8 cellular contexts compared by ENCODE assay signal in the genomic region with DNA sequence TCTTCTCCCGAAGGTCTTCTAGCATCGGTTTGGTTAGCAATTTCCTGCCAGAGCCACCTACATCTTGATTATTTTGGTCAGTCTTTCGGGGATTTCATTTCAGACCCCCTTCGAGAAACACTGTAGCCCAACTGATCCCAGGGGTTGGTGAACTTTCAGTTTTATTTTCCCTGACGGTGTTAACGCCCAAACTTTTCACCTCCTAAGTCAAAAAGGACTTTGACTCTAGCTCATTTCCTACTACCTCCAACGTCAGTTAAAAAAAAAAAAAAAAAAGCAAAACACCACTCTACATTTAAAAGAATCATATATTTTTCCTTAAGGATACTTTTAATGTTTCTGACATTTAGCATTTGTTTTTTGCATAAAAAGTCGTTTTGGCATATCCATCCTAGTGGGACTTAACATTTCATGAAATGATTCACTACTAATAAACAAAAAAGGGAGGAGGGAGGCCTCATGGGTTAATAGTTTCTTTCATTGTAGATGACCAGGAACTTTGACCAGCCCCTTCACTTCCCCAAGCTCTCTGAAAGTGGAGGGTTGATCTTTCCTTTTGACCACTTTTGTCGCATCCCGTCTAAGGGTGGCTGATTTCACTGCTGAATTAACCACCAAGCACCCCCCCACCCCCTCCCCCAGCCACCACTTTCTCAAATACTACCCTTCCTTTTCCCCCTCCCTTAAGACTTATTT. TPM values are rescaled to one million over a fixed set of nuclear protein-coding genes. Genes with fewer than 3 reads are reported as not detected.
A peak's percentile ranks its signal among the peaks of the same experiment; 100 is the strongest.
DNase-seq lines count a peak whose midpoint lies in the region; ATAC-seq lines count a peak whose summit lies in the region.

No MANE protein-coding gene starts in this region.

- H3K4me1 ChIP-seq in thymus (ENCODE audit: control insufficient read depth, insufficient read depth, low read length), result peaks cover 3% of the 10 kb centered on the region

- no peaks in the 10 kb centered on the region for H3K27me3 ChIP-seq in layer of hippocampus (ENCODE audit: control insufficient read depth, insufficient read depth, low read length)
- peaks cover 7% of the 10 kb centered on the region for H3K27me3 ChIP-seq in thymus (ENCODE audit: control insufficient read depth, insufficient read depth)

- H3K4me3 Mint-ChIP-seq in activated CD4-positive, alpha-beta T cell treated with anti-CD3 and anti-CD28 coated beads for 36 hours, result peak overlapping the region; percentile 86
- peak overlapping the region; percentile 91 for H3K4me3 Mint-ChIP-seq in activated naive CD8-positive, alpha-beta T cell treated with anti-CD3 and anti-CD28 coated beads, Interleukin-2, amount 50 U/mL, for 24 hours

- H3K27ac ChIP-seq in layer of hippocampus (ENCODE audit: low read depth, low read length) (peak overlapping the region; percentile 46), thymus (ENCODE audit: low read depth) (peak overlapping the region; percentile 46)

- H3K36me3 Mint-ChIP-seq in activated CD4-positive, alpha-beta T cell treated with anti-CD3 and anti-CD28 coated beads for 36 hours (ENCODE audit: low read depth), result no peaks in the 10 kb centered on the region
- H3K36me3 Mint-ChIP-seq in activated naive CD8-positive, alpha-beta T cell treated with anti-CD3 and anti-CD28 coated beads, Interleukin-2, amount 50 U/mL, for 24 hours (ENCODE audit: low read depth), result peaks cover 1% of the 10 kb centered on the region

- intact Hi-C loops in activated CD4-positive, alpha-beta T cell treated with anti-CD3 and anti-CD28 coated beads for 36 hours (cut with DNase I, micrococcal nuclease), result no loop called here

- peaks cover 51% of the 10 kb centered on the region for H3K27me3 Mint-ChIP-seq in activated CD4-positive, alpha-beta T cell treated with anti-CD3 and anti-CD28 coated beads for 36 hours
- peaks cover 40% of the 10 kb centered on the region for H3K27me3 Mint-ChIP-seq in activated naive CD8-positive, alpha-beta T cell treated with anti-CD3 and anti-CD28 coated beads, Interleukin-2, amount 50 U/mL, for 24 hours

- no peak overlapping the region for H3K27ac Mint-ChIP-seq in activated CD4-positive, alpha-beta T cell treated with anti-CD3 and anti-CD28 coated beads for 36 hours
- H3K27ac Mint-ChIP-seq in activated naive CD8-positive, alpha-beta T cell treated with anti-CD3 and anti-CD28 coated beads, Interleukin-2, amount 50 U/mL, for 24 hours, result no peak overlapping the region

- peaks cover 24% of the 10 kb centered on the region for H3K4me1 Mint-ChIP-seq in activated CD4-positive, alpha-beta T cell treated with anti-CD3 and anti-CD28 coated beads for 36 hours
- H3K4me1 Mint-ChIP-seq in activated naive CD8-positive, alpha-beta T cell treated with anti-CD3 and anti-CD28 coated beads, Interleukin-2, amount 50 U/mL, for 24 hours, result peaks cover 23% of the 10 kb centered on the region

- 5% methylated on average over 10 of the region's 10 CpGs for WGBS in thymus

- POLR2A ChIA-PET in activated CD4-positive, alpha-beta T cell treated with anti-CD3 and anti-CD28 coated beads for 36 hours (lab: Charles Lee), result interaction anchor here (0.7 kb wide), 1 partner anchor 1222 kb away, joined by 7 read pairs; no protein-coding TSS in a partner anchor

- H3K9me3 ChIP-seq in thymus (ENCODE audit: control insufficient read depth), result no peaks in the 10 kb centered on the region

- CTCF ChIA-PET in activated CD4-positive, alpha-beta T cell treated with anti-CD3 and anti-CD28 coated beads for 36 hours (lab: Charles Lee), result no interaction called here

- no peaks in the 10 kb centered on the region for H3K9me3 Mint-ChIP-seq in activated CD4-positive, alpha-beta T cell treated with anti-CD3 and anti-CD28 coated beads for 36 hours (ENCODE audit: low read depth)
- H3K9me3 Mint-ChIP-seq in activated naive CD8-positive, alpha-beta T cell treated with anti-CD3 and anti-CD28 coated beads, Interleukin-2, amount 50 U/mL, for 24 hours, result no peaks in the 10 kb centered on the region

- no peak for ATAC-seq in activated CD4-positive, alpha-beta T cell treated with anti-CD3 and anti-CD28 coated beads for 36 hours
- no peak for ATAC-seq in activated naive CD8-positive, alpha-beta T cell treated with anti-CD3 and anti-CD28 coated beads, Interleukin-2, amount 50 U/mL, for 24 hours
- ATAC-seq in HG02763 (IDR thresholded peaks at IDR 0.05; ENCODE audit: unreplicated experiment) (no peak), HG02885 (IDR thresholded peaks at IDR 0.05; ENCODE audit: poor library complexity, unreplicated experiment) (no peak)

- no peaks in the 10 kb centered on the region for H3K36me3 ChIP-seq in thymus (ENCODE audit: control insufficient read depth, insufficient read depth)

- peak overlapping the region; percentile 88 for H3K4me3 ChIP-seq in thymus (ENCODE audit: low read length)

- no peak for DNase-seq in activated CD4-positive, alpha-beta T cell treated with anti-CD3 and anti-CD28 coated beads for 36 hours
- DNase-seq in activated CD4-positive, alpha-beta T cell treated with anti-CD3 and anti-CD28 coated beads, Interleukin-2, amount 50 U/mL, for 48 hours, result no peak
- no peak for DNase-seq in activated naive CD8-positive, alpha-beta T cell treated with anti-CD3 and anti-CD28 coated beads, Interleukin-2, amount 50 U/mL, for 24 hours
- no peak for DNase-seq in cortex of kidney (lab: John Stamatoyannopoulos, UW)

RNA-seq across cellular contexts. Expression of a gene that starts 0.8 kb away (rescaled TPM):
- total RNA-seq in activated CD4-positive, alpha-beta T cell treated with anti-CD3 and anti-CD28 coated beads for 36 hours, result 1 to 10 TPM in 1 of 2 experiments, under 1 TPM in 1; 0.87 to 1.7 TPM
- 11.1 TPM for polyA plus RNA-seq in thymus
